Comparison of ENCODE assay signal across 5 cellular contexts in the genomic region with DNA sequence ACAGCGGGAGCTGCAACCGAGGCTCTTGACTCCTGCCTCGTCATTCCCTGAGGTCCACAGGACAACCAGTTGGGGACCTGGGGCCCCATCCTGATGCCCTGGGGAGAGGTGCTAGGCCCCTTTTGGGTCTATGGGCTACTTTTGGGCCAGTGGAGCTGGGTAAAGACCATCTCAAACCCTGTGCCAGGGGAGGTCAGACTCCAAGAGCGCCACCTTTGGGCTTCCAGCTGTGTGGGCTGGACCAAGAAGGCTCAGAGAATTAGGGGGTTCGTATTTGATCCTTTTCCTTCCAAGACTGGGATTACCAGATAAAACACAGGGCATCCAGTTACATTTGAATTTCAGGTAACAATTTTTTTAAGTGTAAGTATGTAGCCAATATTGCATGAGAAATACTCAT. TPM values are rescaled to one million over a fixed set of nuclear protein-coding genes. Genes with fewer than 3 reads are reported as not detected.
"Had no signal": no experiment of that assay in that cellular context is flagged by ENCODE, and none has a peak within 500 bp of the region (broad histone marks: within the 10 kb centered on the region; RNA-seq: fewer than 3 reads in every experiment).

No MANE protein-coding gene starts in this region.

RNA-seq across cellular contexts. Expression of a gene that starts 33.4 kb away (rescaled TPM):
- total RNA-seq: IMR-90, M059J, OCI-LY7, PC-3, SJSA1 had no signal
